Comparison of ENCODE assay signal across 1 cellular context in genomic region chr17:76103274-76104139, GRCh38.
A peak's percentile ranks its signal among the peaks of the same experiment; 100 is the strongest.
TF ChIP-seq lines count a peak whose summit lies in the region.

A gene with protein sequence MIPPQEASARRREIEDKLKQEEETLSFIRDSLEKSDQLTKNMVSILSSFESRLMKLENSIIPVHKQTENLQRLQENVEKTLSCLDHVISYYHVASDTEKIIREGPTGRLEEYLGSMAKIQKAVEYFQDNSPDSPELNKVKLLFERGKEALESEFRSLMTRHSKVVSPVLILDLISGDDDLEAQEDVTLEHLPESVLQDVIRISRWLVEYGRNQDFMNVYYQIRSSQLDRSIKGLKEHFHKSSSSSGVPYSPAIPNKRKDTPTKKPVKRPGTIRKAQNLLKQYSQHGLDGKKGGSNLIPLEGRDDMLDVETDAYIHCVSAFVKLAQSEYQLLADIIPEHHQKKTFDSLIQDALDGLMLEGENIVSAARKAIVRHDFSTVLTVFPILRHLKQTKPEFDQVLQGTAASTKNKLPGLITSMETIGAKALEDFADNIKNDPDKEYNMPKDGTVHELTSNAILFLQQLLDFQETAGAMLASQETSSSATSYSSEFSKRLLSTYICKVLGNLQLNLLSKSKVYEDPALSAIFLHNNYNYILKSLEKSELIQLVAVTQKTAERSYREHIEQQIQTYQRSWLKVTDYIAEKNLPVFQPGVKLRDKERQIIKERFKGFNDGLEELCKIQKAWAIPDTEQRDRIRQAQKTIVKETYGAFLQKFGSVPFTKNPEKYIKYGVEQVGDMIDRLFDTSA (minus strand): TSS chr17:76103787. CDS start chr17:76103692, 95 bp downstream.

TF ChIP-seq in HepG2, 621 proteins besides CTCF, POLR2A, EP300 and RAD21 (continued from another document and continues in another):
- TF ChIP-seq ZNF552 (CRISPR knock-in tag; IDR thresholded peaks at IDR 0.05; ENCODE audit: borderline replicate concordance) (no peak; the same call in 1 of the 2 replicates), ZFX (CRISPR knock-in tag; IDR thresholded peaks at IDR 0.05; ENCODE audit: low read depth) (peak; percentile 95), ZNF7 (CRISPR knock-in tag; IDR thresholded peaks at IDR 0.05) (0 out of 2 replicates have a peak, but pooled peaks have one; percentile 5), ATF1 (CRISPR knock-in tag; IDR thresholded peaks at IDR 0.05) (no peak; the same call in 1 of the 2 replicates), ZNF256 (CRISPR knock-in tag; conservative IDR thresholded peaks at IDR 0.05) (no peak), NFYC (CRISPR knock-in tag; IDR thresholded peaks at IDR 0.05) (no peak), ZNF329 (CRISPR knock-in tag; IDR thresholded peaks at IDR 0.05; ENCODE audit: low read depth) (0 out of 2 replicates have a peak, but pooled peaks have one; percentile 69), KDM5B (CRISPR knock-in tag; IDR thresholded peaks at IDR 0.05; ENCODE audit: borderline replicate concordance) (peak; percentile 76; the same call in 1 of the 2 replicates), PHB2 (IDR thresholded peaks at IDR 0.05; ENCODE audit: partially characterized antibody) (no peak), ZNF30 (CRISPR knock-in tag; IDR thresholded peaks at IDR 0.05) (no peak), ZNF558 (CRISPR knock-in tag; IDR thresholded peaks at IDR 0.05; ENCODE audit: borderline replicate concordance) (no peak), HDAC2 (CRISPR knock-in tag; IDR thresholded peaks at IDR 0.05) (no peak), POLR2AphosphoS5 (IDR thresholded peaks at IDR 0.05; ENCODE audit: low read depth, low read length) (peak; percentile 97), HNF4G (IDR thresholded peaks at IDR 0.05; ENCODE audit: borderline replicate concordance, low read depth, low read length) (no peak), HNF4G (CRISPR knock-in tag; IDR thresholded peaks at IDR 0.05; ENCODE audit: borderline replicate concordance, low read depth) (peak; percentile 62), FOXK1 (CRISPR knock-in tag; IDR thresholded peaks at IDR 0.05; ENCODE audit: borderline replicate concordance, low read depth) (peak; percentile 78; the same call in 1 of the 2 replicates), ZBTB33 (CRISPR knock-in tag; IDR thresholded peaks at IDR 0.05) (no peak), XRCC5 (optimal IDR thresholded peaks at IDR 0.05; ENCODE audit: low read length) (peak; percentile 81), KAT2B (IDR thresholded peaks at IDR 0.05; ENCODE audit: borderline replicate concordance, low read depth, low read length) (no peak), ZNF335 (CRISPR knock-in tag; IDR thresholded peaks at IDR 0.05) (no peak), PHF5A (CRISPR knock-in tag; IDR thresholded peaks at IDR 0.05; ENCODE audit: low read depth, unreplicated experiment) (peak; percentile 55), ARNT (IDR thresholded peaks at IDR 0.05) (no peak), YY1 (IDR thresholded peaks at IDR 0.05; ENCODE audit: insufficient read depth, insufficient replicate concordance, low read depth, low read length) (peak; percentile 99), ZNF484 (CRISPR knock-in tag; IDR thresholded peaks at IDR 0.05; ENCODE audit: borderline replicate concordance, low read depth) (no peak), U2AF2 (IDR thresholded peaks at IDR 0.05; ENCODE audit: low read depth, low read length) (no peak), ZFP37 (CRISPR knock-in tag; IDR thresholded peaks at IDR 0.05; ENCODE audit: borderline replicate concordance) (no peak), CREBL2 (CRISPR knock-in tag; IDR thresholded peaks at IDR 0.05; ENCODE audit: borderline replicate concordance) (peak; percentile 85; the same call in 1 of the 2 replicates), ASH2L (IDR thresholded peaks at IDR 0.05; ENCODE audit: insufficient read length, low read depth, low read length) (peak; percentile 39), HOMEZ (CRISPR knock-in tag; IDR thresholded peaks at IDR 0.05; ENCODE audit: low read depth) (peak; percentile 66; the same call in 1 of the 2 replicates)
- TF ChIP-seq, protein P1, sequence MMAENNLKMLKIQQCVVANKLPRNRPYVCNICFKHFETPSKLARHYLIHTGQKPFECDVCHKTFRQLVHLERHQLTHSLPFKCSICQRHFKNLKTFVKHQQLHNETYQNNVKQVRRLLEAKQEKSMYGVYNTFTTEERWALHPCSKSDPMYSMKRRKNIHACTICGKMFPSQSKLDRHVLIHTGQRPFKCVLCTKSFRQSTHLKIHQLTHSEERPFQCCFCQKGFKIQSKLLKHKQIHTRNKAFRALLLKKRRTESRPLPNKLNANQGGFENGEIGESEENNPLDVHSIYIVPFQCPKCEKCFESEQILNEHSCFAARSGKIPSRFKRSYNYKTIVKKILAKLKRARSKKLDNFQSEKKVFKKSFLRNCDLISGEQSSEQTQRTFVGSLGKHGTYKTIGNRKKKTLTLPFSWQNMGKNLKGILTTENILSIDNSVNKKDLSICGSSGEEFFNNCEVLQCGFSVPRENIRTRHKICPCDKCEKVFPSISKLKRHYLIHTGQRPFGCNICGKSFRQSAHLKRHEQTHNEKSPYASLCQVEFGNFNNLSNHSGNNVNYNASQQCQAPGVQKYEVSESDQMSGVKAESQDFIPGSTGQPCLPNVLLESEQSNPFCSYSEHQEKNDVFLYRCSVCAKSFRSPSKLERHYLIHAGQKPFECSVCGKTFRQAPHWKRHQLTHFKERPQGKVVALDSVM (CRISPR knock-in tag; IDR thresholded peaks at IDR 0.05), result peak; percentile 61; the same call in 1 of the 2 replicates
- TF ChIP-seq, protein P2, sequence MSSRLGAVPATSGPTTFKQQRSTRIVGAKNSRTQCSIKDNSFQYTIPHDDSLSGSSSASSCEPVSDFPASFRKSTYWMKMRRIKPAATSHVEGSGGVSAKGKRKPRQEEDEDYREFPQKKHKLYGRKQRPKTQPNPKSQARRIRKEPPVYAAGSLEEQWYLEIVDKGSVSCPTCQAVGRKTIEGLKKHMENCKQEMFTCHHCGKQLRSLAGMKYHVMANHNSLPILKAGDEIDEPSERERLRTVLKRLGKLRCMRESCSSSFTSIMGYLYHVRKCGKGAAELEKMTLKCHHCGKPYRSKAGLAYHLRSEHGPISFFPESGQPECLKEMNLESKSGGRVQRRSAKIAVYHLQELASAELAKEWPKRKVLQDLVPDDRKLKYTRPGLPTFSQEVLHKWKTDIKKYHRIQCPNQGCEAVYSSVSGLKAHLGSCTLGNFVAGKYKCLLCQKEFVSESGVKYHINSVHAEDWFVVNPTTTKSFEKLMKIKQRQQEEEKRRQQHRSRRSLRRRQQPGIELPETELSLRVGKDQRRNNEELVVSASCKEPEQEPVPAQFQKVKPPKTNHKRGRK (CRISPR knock-in tag; IDR thresholded peaks at IDR 0.05), result no peak
- TF ChIP-seq, protein P3, sequence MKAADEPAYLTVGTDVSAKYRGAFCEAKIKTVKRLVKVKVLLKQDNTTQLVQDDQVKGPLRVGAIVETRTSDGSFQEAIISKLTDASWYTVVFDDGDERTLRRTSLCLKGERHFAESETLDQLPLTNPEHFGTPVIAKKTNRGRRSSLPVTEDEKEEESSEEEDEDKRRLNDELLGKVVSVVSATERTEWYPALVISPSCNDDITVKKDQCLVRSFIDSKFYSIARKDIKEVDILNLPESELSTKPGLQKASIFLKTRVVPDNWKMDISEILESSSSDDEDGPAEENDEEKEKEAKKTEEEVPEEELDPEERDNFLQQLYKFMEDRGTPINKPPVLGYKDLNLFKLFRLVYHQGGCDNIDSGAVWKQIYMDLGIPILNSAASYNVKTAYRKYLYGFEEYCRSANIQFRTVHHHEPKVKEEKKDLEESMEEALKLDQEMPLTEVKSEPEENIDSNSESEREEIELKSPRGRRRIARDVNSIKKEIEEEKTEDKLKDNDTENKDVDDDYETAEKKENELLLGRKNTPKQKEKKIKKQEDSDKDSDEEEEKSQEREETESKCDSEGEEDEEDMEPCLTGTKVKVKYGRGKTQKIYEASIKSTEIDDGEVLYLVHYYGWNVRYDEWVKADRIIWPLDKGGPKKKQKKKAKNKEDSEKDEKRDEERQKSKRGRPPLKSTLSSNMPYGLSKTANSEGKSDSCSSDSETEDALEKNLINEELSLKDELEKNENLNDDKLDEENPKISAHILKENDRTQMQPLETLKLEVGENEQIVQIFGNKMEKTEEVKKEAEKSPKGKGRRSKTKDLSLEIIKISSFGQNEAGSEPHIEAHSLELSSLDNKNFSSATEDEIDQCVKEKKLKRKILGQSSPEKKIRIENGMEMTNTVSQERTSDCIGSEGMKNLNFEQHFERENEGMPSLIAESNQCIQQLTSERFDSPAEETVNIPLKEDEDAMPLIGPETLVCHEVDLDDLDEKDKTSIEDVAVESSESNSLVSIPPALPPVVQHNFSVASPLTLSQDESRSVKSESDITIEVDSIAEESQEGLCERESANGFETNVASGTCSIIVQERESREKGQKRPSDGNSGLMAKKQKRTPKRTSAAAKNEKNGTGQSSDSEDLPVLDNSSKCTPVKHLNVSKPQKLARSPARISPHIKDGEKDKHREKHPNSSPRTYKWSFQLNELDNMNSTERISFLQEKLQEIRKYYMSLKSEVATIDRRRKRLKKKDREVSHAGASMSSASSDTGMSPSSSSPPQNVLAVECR (CRISPR knock-in tag; IDR thresholded peaks at IDR 0.05; ENCODE audit: borderline replicate concordance), result peak; percentile 89
- TF ChIP-seq, protein P4, sequence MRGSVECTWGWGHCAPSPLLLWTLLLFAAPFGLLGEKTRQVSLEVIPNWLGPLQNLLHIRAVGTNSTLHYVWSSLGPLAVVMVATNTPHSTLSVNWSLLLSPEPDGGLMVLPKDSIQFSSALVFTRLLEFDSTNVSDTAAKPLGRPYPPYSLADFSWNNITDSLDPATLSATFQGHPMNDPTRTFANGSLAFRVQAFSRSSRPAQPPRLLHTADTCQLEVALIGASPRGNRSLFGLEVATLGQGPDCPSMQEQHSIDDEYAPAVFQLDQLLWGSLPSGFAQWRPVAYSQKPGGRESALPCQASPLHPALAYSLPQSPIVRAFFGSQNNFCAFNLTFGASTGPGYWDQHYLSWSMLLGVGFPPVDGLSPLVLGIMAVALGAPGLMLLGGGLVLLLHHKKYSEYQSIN (CRISPR knock-in tag; IDR thresholded peaks at IDR 0.05; ENCODE audit: borderline replicate concordance), result no peak
- TF ChIP-seq, protein P5, sequence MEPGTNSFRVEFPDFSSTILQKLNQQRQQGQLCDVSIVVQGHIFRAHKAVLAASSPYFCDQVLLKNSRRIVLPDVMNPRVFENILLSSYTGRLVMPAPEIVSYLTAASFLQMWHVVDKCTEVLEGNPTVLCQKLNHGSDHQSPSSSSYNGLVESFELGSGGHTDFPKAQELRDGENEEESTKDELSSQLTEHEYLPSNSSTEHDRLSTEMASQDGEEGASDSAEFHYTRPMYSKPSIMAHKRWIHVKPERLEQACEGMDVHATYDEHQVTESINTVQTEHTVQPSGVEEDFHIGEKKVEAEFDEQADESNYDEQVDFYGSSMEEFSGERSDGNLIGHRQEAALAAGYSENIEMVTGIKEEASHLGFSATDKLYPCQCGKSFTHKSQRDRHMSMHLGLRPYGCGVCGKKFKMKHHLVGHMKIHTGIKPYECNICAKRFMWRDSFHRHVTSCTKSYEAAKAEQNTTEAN (CRISPR knock-in tag; conservative IDR thresholded peaks at IDR 0.05), result no peak
- TF ChIP-seq, protein P6, sequence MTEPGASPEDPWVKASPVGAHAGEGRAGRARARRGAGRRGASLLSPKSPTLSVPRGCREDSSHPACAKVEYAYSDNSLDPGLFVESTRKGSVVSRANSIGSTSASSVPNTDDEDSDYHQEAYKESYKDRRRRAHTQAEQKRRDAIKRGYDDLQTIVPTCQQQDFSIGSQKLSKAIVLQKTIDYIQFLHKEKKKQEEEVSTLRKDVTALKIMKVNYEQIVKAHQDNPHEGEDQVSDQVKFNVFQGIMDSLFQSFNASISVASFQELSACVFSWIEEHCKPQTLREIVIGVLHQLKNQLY (CRISPR knock-in tag; IDR thresholded peaks at IDR 0.05), result no peak
- TF ChIP-seq, protein P7, sequence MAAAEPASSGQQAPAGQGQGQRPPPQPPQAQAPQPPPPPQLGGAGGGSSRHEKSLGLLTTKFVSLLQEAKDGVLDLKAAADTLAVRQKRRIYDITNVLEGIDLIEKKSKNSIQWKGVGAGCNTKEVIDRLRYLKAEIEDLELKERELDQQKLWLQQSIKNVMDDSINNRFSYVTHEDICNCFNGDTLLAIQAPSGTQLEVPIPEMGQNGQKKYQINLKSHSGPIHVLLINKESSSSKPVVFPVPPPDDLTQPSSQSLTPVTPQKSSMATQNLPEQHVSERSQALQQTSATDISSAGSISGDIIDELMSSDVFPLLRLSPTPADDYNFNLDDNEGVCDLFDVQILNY (CRISPR knock-in tag; conservative IDR thresholded peaks at IDR 0.05), result peak; percentile 47; the same call in 1 of the 2 replicates
- TF ChIP-seq, protein P8, sequence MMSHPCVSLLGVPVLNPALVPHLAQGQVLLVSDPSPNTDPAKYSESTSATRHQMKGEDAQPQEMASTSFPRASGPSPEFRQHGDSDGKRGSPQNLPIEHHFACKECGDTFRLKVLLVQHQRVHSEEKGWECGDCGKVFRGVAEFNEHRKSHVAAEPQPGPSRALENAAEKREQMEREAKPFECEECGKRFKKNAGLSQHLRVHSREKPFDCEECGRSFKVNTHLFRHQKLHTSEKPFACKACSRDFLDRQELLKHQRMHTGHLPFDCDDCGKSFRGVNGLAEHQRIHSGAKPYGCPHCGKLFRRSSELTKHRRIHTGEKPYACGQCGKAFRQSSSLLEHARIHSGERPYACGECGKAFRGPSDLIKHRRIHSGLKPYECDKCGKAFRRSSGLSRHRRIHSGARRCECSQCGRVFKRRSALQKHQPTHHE (CRISPR knock-in tag; IDR thresholded peaks at IDR 0.05; ENCODE audit: borderline replicate concordance), result 0 out of 2 replicates have a peak, but pooled peaks have one; percentile 61
